ENCODE assay signal across 16 cellular contexts in genomic region chr5:53777864-53778618, GRCh38.
DNase-seq lines count a peak whose midpoint lies in the region; ATAC-seq and TF ChIP-seq lines count a peak whose summit lies in the region.
"Had no signal": no experiment of that assay in that cellular context is flagged by ENCODE, and none has a peak within 500 bp of the region (broad histone marks: within the 10 kb centered on the region; RNA-seq: fewer than 3 reads in every experiment).

No MANE protein-coding gene starts in this region.

- intact Hi-C loops in stomach (cut with DNase I; ENCODE audit: low total_unique reads): no loop called here
- intact Hi-C loops in ovary (cut with DNase I): no loop called here

- H3K27ac Mint-ChIP-seq in activated T-cell treated with anti-CD3 and anti-CD28 coated beads, Interleukin-2, amount 50 U/mL, for 72 hours: peak overlapping the region; percentile 32

- no peak overlapping the region; the same call in 1 of the 2 replicates for H3K9ac ChIP-seq in KMS-11

- H3K36me3 Mint-ChIP-seq in activated T-cell treated with anti-CD3 and anti-CD28 coated beads, Interleukin-2, amount 50 U/mL, for 72 hours (ENCODE audit: insufficient read depth in 2 of 2): no peaks in the 10 kb centered on the region

- H3K4me3 Mint-ChIP-seq in activated T-cell treated with anti-CD3 and anti-CD28 coated beads, Interleukin-2, amount 50 U/mL, for 72 hours: peak overlapping the region in 1 of 2 donors; percentile 20

- peak; percentile 40 to 67 for ATAC-seq in activated T-cell treated with anti-CD3 and anti-CD28 coated beads, Interleukin-2, amount 50 U/mL, for 72 hours (replicated peaks in 1 of 2)
- ATAC-seq in HG02759 (IDR thresholded peaks at IDR 0.05; ENCODE audit: unreplicated experiment): peak; percentile 54
- ATAC-seq: foreskin keratinocyte, left ventricle myocardium superior, psoas muscle had no signal

- H3K4me1 ChIP-seq in KMS-11 (ENCODE audit: low read depth, poor library complexity, severe bottlenecking) (peaks cover 16% of the 10 kb centered on the region), stomach (peaks cover 0 to 20% (median 3%) of the 10 kb centered on the region in 4 donors), ovary (ENCODE audit: insufficient read depth) (no peaks in the 10 kb centered on the region)
- H3K4me1 ChIP-seq: psoas muscle, uterus had no signal

- H3K9me3 ChIP-seq in stomach: no peaks in the 10 kb centered on the region
- no peaks in the 10 kb centered on the region for H3K9me3 ChIP-seq in ovary
- H3K9me3 ChIP-seq: psoas muscle, uterus had no signal

- peak overlapping the region; percentile 1; the same call in 1 of the 2 replicates for H3K27ac ChIP-seq in KMS-11
- H3K27ac ChIP-seq in stomach: no peak overlapping the region
- no peak overlapping the region for H3K27ac ChIP-seq in ovary
- H3K27ac ChIP-seq: foreskin keratinocyte, psoas muscle, uterus had no signal

- no peaks in the 10 kb centered on the region for H3K79me2 ChIP-seq in KMS-11 (ENCODE audit: insufficient read depth, low read depth)

- no peak for TF ChIP-seq POLR2A in stomach (IDR thresholded peaks at IDR 0.05)
- no peak for TF ChIP-seq POLR2A in ovary (IDR thresholded peaks at IDR 0.05)

- no peaks in the 10 kb centered on the region for H3K9me3 Mint-ChIP-seq in activated T-cell treated with anti-CD3 and anti-CD28 coated beads, Interleukin-2, amount 50 U/mL, for 72 hours

- H3K27me3 Mint-ChIP-seq in activated T-cell treated with anti-CD3 and anti-CD28 coated beads, Interleukin-2, amount 50 U/mL, for 72 hours (ENCODE audit: low read depth): no peaks in the 10 kb centered on the region

- no peak for DNase-seq in activated T-cell treated with anti-CD3 and anti-CD28 coated beads, Interleukin-2, amount 50 U/mL, for 72 hours
- no peak for DNase-seq in activated T-cell treated with anti-CD3 and anti-CD28 coated beads, Interleukin-2, amount 50 U/mL, for 48 hours
- DNase-seq in stomach (peak; percentile 63), ovary (no peak), germinal center (ENCODE audit: low spot score) (no peak), amygdala (lab: John Stamatoyannopoulos, UW) (no peak)
- DNase-seq: activated CD8-positive, alpha-beta memory T cell treated with anti-CD3 and anti-CD28 coated beads, Interleukin-2, amount 50 U/mL, for 48 hours; foreskin keratinocyte; HCEC 1CT; KG1; left ventricle myocardium superior; NCI-H526 treated with DMSO at 0.1 percent for 48 hours; psoas muscle; uterus had no signal

- H3K4me3 ChIP-seq in KMS-11 (IDR thresholded peaks at IDR 0.05; ENCODE audit: insufficient read depth, low read depth, low read length): no peak overlapping the region
- no peak overlapping the region for H3K4me3 ChIP-seq in stomach
- no peak overlapping the region for H3K4me3 ChIP-seq in ovary
- H3K4me3 ChIP-seq: psoas muscle, uterus had no signal

- peak overlapping the region; percentile 33; the same call in 1 of the 2 replicates for H3K4me2 ChIP-seq in KMS-11

- TF ChIP-seq CTCF in KMS-11 (conservative IDR thresholded peaks at IDR 0.05; ENCODE audit: low read depth, low read length) (no peak), stomach (IDR thresholded peaks at IDR 0.05) (no peak), ovary (IDR thresholded peaks at IDR 0.05) (no peak)

- no peak for TF ChIP-seq EP300 in stomach (IDR thresholded peaks at IDR 0.05)
- TF ChIP-seq EP300 in ovary (IDR thresholded peaks at IDR 0.05): no peak

- H3K27me3 ChIP-seq in KMS-11 (ENCODE audit: insufficient read depth, low read depth): no peaks in the 10 kb centered on the region
- H3K27me3 ChIP-seq in stomach: no peaks in the 10 kb centered on the region
- H3K27me3 ChIP-seq in ovary: no peaks in the 10 kb centered on the region
- H3K27me3 ChIP-seq: foreskin keratinocyte, uterus had no signal

- 51 to 63% (median 55%) methylated on average over 5 of the region's 5 CpGs for WGBS in stomach, 5 donors
- WGBS in ovary, 3 donors: 84 to 87% (median 85%) methylated on average over 5 of the region's 5 CpGs

- peak overlapping the region; percentile 52; the same call in 1 of the 2 replicates for H2AFZ ChIP-seq in KMS-11 (ENCODE audit: low read depth)

- H3K4me1 Mint-ChIP-seq in activated T-cell treated with anti-CD3 and anti-CD28 coated beads, Interleukin-2, amount 50 U/mL, for 72 hours (ENCODE audit: low read depth): peaks cover 18% of the 10 kb centered on the region

- no peaks in the 10 kb centered on the region for H3K36me3 ChIP-seq in KMS-11 (ENCODE audit: insufficient read depth)
- no peaks in the 10 kb centered on the region for H3K36me3 ChIP-seq in stomach
- no peaks in the 10 kb centered on the region for H3K36me3 ChIP-seq in ovary
- H3K36me3 ChIP-seq: uterus had no signal

- no peaks in the 10 kb centered on the region for H4K20me1 ChIP-seq in KMS-11 (ENCODE audit: insufficient read depth)
